In the genomic region with DNA sequence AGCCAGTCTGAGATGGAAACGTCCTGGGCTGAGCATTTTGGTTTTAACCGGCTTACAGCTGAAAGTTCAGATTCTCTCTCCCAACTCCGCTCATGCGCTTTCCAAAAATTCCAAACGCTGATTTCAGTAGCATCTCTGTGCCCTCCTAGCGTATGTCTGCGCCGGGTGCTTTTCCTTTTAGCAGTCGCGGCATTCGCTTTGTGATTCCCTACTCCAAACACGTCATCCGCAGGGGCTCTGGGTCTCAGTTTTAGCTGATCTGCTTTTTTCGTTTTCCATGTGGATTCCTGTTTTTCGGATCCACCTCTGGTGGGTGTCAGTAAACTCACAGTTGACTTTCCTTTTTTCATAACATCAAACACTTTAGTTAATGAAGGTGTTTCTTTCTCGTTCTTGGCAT, we compare ENCODE assay signal across 1 cellular context.
TF ChIP-seq lines count a peak whose summit lies in the region.

No MANE protein-coding gene starts in this region.

TF ChIP-seq in GM23338, 12 proteins besides CTCF, POLR2A, EP300 and RAD21 (continued from another document):
- TF ChIP-seq STAT1 (IDR thresholded peaks at IDR 0.05; ENCODE audit: unreplicated experiment) (no peak), JUNB (IDR thresholded peaks at IDR 0.05; ENCODE audit: unreplicated experiment) (no peak)
